Comparison of ENCODE assay signal across 15 cellular contexts in the genomic region with DNA sequence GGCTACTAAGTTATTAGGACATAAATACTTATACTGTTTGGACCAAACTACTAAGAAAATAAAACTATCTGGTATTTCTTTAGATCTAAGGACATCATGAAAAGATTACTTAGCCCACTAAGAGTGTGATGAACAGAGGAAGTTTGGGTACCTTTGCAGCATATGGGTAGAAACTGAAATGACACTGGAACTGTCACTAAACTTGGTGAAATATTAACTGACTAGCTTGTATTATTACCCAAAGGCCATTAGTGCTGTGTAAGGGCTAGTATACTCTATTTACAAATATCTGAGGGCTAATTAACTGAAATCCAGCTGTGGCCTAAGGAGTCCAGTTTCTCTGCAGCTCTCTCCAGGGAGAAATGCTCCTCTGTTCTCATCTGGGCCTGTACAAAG.
DNase-seq lines count a peak whose midpoint lies in the region; ATAC-seq and TF ChIP-seq lines count a peak whose summit lies in the region.
"Had no signal": no experiment of that assay in that cellular context is flagged by ENCODE, and none has a peak within 500 bp of the region (broad histone marks: within the 10 kb centered on the region; RNA-seq: fewer than 3 reads in every experiment).

No MANE protein-coding gene starts in this region.

- no peak overlapping the region for H3K4me3 Mint-ChIP-seq in nephron progenitor cell
- H3K4me3 Mint-ChIP-seq: type B pancreatic cell had no signal

- in situ Hi-C loops in HAP-1 (cut with MboI; ENCODE audit: low sequenced_read_pairs): no loop called here

- H3K4me3 ChIP-seq in HAP-1: no peak overlapping the region
- H3K4me3 ChIP-seq: adrenal gland had no signal

- peaks cover 18% of the 10 kb centered on the region for H3K4me1 Mint-ChIP-seq in nephron progenitor cell

- ATAC-seq in GM19328 (IDR thresholded peaks at IDR 0.05; ENCODE audit: unreplicated experiment): peak; percentile 67
- peak; percentile 94 for ATAC-seq in HG02623 (IDR thresholded peaks at IDR 0.05; ENCODE audit: unreplicated experiment)
- ATAC-seq in HG03378 (IDR thresholded peaks at IDR 0.05; ENCODE audit: unreplicated experiment): peak; percentile 99

- no peaks in the 10 kb centered on the region for H3K27me3 ChIP-seq in HAP-1 (ENCODE audit: low read depth)
- H3K27me3 ChIP-seq: adrenal gland had no signal

- no peaks in the 10 kb centered on the region; the same call in 1 of the 2 replicates for H3K9me3 ChIP-seq in HAP-1
- H3K9me3 ChIP-seq: adrenal gland had no signal

- H3K27ac Mint-ChIP-seq in nephron progenitor cell: peak overlapping the region; percentile 45
- H3K27ac Mint-ChIP-seq: type B pancreatic cell had no signal

- H3K36me3 Mint-ChIP-seq in nephron progenitor cell (ENCODE audit: low read depth): peaks cover 21% of the 10 kb centered on the region

- no peak for TF ChIP-seq CTCF in nephron progenitor cell (IDR thresholded peaks at IDR 0.05)

- peaks cover 11% of the 10 kb centered on the region for H3K9me3 Mint-ChIP-seq in nephron progenitor cell
- H3K9me3 Mint-ChIP-seq: type B pancreatic cell had no signal

- H3K27me3 Mint-ChIP-seq in nephron progenitor cell (ENCODE audit: low read depth, poor library complexity): no peaks in the 10 kb centered on the region
- H3K27me3 Mint-ChIP-seq: type B pancreatic cell had no signal

- no peaks in the 10 kb centered on the region for H3K36me3 ChIP-seq in HAP-1 (replicated peaks)
- H3K36me3 ChIP-seq: adrenal gland had no signal

- DNase-seq in nephron progenitor cell (no peak), HAP-1 (ENCODE audit: low spot score in 2 of 2) (no peak), activated gamma-delta T cell (lab: John Stamatoyannopoulos, UW) (no peak), iPS-NIHi7 (ENCODE audit: extremely low spot score) (no peak)
- no peak for DNase-seq in effector CD8-positive, alpha-beta T cell (lab: John Stamatoyannopoulos, UW)
- DNase-seq: adrenal gland; effector CD4-positive, alpha-beta T cell; head of caudate nucleus; mesenchymal stem cell; NCI-H1092; T-helper 1 cell had no signal

- H3K4me1 ChIP-seq in HAP-1: peaks cover 43% of the 10 kb centered on the region
- H3K4me1 ChIP-seq: adrenal gland had no signal
